1 cellular context compared by ENCODE assay signal in the genomic region with DNA sequence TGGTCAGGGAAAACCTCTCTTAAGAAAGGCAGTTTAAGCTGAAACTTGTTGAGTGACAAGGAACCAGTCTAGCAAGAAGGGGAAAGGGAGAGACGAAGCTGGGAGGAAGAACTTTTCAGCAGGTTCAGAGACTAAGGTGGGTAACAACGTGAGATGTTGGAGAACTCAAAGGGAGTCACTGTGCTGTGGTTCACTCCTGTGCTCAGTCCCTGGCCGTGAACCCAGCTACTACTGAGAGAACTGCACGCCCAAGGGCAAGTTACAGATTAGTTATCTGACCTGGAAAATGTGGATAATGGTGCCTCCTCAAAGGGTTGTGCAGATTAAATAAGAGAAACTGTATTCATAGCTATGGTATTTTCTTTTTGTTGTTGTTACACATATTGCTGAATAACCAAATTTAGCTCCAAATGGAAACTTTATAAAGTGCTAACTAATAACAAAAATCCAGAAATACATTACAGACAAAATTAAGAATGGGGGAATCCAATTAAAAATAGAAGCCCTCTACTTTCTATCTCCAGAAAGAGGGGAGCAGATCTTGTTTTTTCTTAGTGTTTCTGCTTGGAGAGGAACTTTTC.
A peak's percentile ranks its signal among the peaks of the same experiment; 100 is the strongest.
TF ChIP-seq lines count a peak whose summit lies in the region.

No MANE protein-coding gene starts in this region.

TF ChIP-seq in HepG2, 621 proteins besides CTCF, POLR2A, EP300 and RAD21:
- TF ChIP-seq NAIF1 (CRISPR knock-in tag; IDR thresholded peaks at IDR 0.05; ENCODE audit: borderline replicate concordance), result no peak
- TF ChIP-seq MAFK (conservative IDR thresholded peaks at IDR 0.05 in 1 of 2, IDR thresholded peaks at IDR 0.05 in 1 of 2; ENCODE audit: low read length in 2 of 2), result peak in 1 of 2 experiments; percentile 34; a peak in 1 of 4 replicates
- TF ChIP-seq, protein P1, sequence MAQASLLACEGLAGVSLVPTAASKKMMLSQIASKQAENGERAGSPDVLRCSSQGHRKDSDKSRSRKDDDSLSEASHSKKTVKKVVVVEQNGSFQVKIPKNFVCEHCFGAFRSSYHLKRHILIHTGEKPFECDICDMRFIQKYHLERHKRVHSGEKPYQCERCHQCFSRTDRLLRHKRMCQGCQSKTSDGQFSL (CRISPR knock-in tag; IDR thresholded peaks at IDR 0.05), result no peak
- 0 out of 2 replicates have a peak, but pooled peaks have one; percentile 4 for TF ChIP-seq HNF4A (CRISPR knock-in tag; IDR thresholded peaks at IDR 0.05)
- TF ChIP-seq NFE2 (CRISPR knock-in tag; IDR thresholded peaks at IDR 0.05), result no peak
